In the genomic region with DNA sequence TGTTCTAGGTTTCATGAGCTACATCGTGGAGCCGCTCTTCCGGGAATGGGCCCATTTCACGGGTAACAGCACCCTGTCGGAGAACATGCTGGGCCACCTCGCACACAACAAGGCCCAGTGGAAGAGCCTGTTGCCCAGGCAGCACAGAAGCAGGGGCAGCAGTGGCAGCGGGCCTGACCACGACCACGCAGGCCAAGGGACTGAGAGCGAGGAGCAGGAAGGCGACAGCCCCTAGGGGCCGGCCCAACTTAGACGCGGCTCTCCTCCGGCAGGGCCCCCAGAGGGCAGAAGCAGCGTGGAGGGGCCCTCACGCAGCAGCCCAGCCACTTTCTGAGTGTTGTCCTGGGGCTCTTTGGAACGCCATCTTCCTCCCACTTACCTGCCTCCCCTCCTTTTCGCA, we compare ENCODE assay signal across 2 cellular contexts.
TF ChIP-seq lines count a peak whose summit lies in the region.

No MANE protein-coding gene starts in this region.

TF ChIP-seq in K562, 482 proteins besides CTCF, POLR2A, EP300 and RAD21:
- TF ChIP-seq ZNF316 (IDR thresholded peaks at IDR 0.05) (no peak), ZNF551 (CRISPR knock-in tag; IDR thresholded peaks at IDR 0.05) (no peak), MBD2 (IDR thresholded peaks at IDR 0.05; ENCODE audit: borderline replicate concordance, low read depth) (no peak)
- TF ChIP-seq, protein P1, sequence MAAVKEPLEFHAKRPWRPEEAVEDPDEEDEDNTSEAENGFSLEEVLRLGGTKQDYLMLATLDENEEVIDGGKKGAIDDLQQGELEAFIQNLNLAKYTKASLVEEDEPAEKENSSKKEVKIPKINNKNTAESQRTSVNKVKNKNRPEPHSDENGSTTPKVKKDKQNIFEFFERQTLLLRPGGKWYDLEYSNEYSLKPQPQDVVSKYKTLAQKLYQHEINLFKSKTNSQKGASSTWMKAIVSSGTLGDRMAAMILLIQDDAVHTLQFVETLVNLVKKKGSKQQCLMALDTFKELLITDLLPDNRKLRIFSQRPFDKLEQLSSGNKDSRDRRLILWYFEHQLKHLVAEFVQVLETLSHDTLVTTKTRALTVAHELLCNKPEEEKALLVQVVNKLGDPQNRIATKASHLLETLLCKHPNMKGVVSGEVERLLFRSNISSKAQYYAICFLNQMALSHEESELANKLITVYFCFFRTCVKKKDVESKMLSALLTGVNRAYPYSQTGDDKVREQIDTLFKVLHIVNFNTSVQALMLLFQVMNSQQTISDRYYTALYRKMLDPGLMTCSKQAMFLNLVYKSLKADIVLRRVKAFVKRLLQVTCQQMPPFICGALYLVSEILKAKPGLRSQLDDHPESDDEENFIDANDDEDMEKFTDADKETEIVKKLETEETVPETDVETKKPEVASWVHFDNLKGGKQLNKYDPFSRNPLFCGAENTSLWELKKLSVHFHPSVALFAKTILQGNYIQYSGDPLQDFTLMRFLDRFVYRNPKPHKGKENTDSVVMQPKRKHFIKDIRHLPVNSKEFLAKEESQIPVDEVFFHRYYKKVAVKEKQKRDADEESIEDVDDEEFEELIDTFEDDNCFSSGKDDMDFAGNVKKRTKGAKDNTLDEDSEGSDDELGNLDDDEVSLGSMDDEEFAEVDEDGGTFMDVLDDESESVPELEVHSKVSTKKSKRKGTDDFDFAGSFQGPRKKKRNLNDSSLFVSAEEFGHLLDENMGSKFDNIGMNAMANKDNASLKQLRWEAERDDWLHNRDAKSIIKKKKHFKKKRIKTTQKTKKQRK (IDR thresholded peaks at IDR 0.05; ENCODE audit: borderline replicate concordance, low read depth, low read length) = no peak
- TF ChIP-seq, protein P2, sequence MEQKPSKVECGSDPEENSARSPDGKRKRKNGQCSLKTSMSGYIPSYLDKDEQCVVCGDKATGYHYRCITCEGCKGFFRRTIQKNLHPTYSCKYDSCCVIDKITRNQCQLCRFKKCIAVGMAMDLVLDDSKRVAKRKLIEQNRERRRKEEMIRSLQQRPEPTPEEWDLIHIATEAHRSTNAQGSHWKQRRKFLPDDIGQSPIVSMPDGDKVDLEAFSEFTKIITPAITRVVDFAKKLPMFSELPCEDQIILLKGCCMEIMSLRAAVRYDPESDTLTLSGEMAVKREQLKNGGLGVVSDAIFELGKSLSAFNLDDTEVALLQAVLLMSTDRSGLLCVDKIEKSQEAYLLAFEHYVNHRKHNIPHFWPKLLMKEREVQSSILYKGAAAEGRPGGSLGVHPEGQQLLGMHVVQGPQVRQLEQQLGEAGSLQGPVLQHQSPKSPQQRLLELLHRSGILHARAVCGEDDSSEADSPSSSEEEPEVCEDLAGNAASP (IDR thresholded peaks at IDR 0.05) = no peak
- TF ChIP-seq, protein P3, sequence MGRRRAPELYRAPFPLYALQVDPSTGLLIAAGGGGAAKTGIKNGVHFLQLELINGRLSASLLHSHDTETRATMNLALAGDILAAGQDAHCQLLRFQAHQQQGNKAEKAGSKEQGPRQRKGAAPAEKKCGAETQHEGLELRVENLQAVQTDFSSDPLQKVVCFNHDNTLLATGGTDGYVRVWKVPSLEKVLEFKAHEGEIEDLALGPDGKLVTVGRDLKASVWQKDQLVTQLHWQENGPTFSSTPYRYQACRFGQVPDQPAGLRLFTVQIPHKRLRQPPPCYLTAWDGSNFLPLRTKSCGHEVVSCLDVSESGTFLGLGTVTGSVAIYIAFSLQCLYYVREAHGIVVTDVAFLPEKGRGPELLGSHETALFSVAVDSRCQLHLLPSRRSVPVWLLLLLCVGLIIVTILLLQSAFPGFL (CRISPR knock-in tag; IDR thresholded peaks at IDR 0.05) = no peak

TF ChIP-seq in HepG2, 621 proteins besides CTCF, POLR2A, EP300 and RAD21:
- TF ChIP-seq, protein P4, sequence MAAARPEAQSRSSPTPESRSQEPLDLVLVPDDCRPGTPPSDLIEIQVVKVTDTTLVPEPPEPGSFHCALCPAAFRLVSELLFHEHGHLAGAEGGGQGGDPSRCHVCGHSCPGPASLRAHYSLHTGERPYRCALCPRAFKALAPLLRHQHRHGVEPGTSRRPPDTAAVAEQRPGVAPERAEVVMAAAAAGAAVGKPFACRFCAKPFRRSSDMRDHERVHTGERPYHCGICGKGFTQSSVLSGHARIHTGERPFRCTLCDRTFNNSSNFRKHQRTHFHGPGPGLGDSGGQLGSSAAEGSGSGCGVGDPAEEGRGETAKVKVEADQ (CRISPR knock-in tag; IDR thresholded peaks at IDR 0.05; ENCODE audit: borderline replicate concordance) = no peak
- TF ChIP-seq, protein P5, sequence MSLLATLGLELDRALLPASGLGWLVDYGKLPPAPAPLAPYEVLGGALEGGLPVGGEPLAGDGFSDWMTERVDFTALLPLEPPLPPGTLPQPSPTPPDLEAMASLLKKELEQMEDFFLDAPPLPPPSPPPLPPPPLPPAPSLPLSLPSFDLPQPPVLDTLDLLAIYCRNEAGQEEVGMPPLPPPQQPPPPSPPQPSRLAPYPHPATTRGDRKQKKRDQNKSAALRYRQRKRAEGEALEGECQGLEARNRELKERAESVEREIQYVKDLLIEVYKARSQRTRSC (CRISPR knock-in tag; IDR thresholded peaks at IDR 0.05; ENCODE audit: low read depth) = no peak
- TF ChIP-seq, protein P6, sequence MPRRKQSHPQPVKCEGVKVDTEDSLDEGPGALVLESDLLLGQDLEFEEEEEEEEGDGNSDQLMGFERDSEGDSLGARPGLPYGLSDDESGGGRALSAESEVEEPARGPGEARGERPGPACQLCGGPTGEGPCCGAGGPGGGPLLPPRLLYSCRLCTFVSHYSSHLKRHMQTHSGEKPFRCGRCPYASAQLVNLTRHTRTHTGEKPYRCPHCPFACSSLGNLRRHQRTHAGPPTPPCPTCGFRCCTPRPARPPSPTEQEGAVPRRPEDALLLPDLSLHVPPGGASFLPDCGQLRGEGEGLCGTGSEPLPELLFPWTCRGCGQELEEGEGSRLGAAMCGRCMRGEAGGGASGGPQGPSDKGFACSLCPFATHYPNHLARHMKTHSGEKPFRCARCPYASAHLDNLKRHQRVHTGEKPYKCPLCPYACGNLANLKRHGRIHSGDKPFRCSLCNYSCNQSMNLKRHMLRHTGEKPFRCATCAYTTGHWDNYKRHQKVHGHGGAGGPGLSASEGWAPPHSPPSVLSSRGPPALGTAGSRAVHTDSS (CRISPR knock-in tag; conservative IDR thresholded peaks at IDR 0.05) = no peak
- TF ChIP-seq JUND (CRISPR knock-in tag; IDR thresholded peaks at IDR 0.05) = no peak
- TF ChIP-seq ARID2 (CRISPR knock-in tag; IDR thresholded peaks at IDR 0.05; ENCODE audit: borderline replicate concordance) = no peak
- TF ChIP-seq ZNF232 (CRISPR knock-in tag; IDR thresholded peaks at IDR 0.05; ENCODE audit: borderline replicate concordance) = no peak
- TF ChIP-seq RNF2 (conservative IDR thresholded peaks at IDR 0.05; ENCODE audit: low read depth) = no peak
- no peak for TF ChIP-seq XBP1 (CRISPR knock-in tag; IDR thresholded peaks at IDR 0.05)
- TF ChIP-seq, protein P7, sequence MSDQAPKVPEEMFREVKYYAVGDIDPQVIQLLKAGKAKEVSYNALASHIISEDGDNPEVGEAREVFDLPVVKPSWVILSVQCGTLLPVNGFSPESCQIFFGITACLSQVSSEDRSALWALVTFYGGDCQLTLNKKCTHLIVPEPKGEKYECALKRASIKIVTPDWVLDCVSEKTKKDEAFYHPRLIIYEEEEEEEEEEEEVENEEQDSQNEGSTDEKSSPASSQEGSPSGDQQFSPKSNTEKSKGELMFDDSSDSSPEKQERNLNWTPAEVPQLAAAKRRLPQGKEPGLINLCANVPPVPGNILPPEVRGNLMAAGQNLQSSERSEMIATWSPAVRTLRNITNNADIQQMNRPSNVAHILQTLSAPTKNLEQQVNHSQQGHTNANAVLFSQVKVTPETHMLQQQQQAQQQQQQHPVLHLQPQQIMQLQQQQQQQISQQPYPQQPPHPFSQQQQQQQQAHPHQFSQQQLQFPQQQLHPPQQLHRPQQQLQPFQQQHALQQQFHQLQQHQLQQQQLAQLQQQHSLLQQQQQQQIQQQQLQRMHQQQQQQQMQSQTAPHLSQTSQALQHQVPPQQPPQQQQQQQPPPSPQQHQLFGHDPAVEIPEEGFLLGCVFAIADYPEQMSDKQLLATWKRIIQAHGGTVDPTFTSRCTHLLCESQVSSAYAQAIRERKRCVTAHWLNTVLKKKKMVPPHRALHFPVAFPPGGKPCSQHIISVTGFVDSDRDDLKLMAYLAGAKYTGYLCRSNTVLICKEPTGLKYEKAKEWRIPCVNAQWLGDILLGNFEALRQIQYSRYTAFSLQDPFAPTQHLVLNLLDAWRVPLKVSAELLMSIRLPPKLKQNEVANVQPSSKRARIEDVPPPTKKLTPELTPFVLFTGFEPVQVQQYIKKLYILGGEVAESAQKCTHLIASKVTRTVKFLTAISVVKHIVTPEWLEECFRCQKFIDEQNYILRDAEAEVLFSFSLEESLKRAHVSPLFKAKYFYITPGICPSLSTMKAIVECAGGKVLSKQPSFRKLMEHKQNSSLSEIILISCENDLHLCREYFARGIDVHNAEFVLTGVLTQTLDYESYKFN (CRISPR knock-in tag; conservative IDR thresholded peaks at IDR 0.05) = no peak
- no peak for TF ChIP-seq ZNF20 (CRISPR knock-in tag; IDR thresholded peaks at IDR 0.05)
- no peak for TF ChIP-seq REPIN1 (CRISPR knock-in tag; IDR thresholded peaks at IDR 0.05; ENCODE audit: borderline replicate concordance, low read depth)
- TF ChIP-seq ZNF44 (CRISPR knock-in tag; IDR thresholded peaks at IDR 0.05) = no peak
- no peak for TF ChIP-seq SSRP1 (CRISPR knock-in tag; IDR thresholded peaks at IDR 0.05)
- TF ChIP-seq, protein P8, sequence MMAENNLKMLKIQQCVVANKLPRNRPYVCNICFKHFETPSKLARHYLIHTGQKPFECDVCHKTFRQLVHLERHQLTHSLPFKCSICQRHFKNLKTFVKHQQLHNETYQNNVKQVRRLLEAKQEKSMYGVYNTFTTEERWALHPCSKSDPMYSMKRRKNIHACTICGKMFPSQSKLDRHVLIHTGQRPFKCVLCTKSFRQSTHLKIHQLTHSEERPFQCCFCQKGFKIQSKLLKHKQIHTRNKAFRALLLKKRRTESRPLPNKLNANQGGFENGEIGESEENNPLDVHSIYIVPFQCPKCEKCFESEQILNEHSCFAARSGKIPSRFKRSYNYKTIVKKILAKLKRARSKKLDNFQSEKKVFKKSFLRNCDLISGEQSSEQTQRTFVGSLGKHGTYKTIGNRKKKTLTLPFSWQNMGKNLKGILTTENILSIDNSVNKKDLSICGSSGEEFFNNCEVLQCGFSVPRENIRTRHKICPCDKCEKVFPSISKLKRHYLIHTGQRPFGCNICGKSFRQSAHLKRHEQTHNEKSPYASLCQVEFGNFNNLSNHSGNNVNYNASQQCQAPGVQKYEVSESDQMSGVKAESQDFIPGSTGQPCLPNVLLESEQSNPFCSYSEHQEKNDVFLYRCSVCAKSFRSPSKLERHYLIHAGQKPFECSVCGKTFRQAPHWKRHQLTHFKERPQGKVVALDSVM (CRISPR knock-in tag; IDR thresholded peaks at IDR 0.05) = no peak
- TF ChIP-seq, protein P9, sequence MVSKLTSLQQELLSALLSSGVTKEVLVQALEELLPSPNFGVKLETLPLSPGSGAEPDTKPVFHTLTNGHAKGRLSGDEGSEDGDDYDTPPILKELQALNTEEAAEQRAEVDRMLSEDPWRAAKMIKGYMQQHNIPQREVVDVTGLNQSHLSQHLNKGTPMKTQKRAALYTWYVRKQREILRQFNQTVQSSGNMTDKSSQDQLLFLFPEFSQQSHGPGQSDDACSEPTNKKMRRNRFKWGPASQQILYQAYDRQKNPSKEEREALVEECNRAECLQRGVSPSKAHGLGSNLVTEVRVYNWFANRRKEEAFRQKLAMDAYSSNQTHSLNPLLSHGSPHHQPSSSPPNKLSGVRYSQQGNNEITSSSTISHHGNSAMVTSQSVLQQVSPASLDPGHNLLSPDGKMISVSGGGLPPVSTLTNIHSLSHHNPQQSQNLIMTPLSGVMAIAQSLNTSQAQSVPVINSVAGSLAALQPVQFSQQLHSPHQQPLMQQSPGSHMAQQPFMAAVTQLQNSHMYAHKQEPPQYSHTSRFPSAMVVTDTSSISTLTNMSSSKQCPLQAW (CRISPR knock-in tag; IDR thresholded peaks at IDR 0.05) = no peak
- TF ChIP-seq ATF1 (CRISPR knock-in tag; IDR thresholded peaks at IDR 0.05) = no peak
- no peak for TF ChIP-seq ZNF431 (CRISPR knock-in tag; IDR thresholded peaks at IDR 0.05; ENCODE audit: borderline replicate concordance, low read depth)
- TF ChIP-seq, protein P10, sequence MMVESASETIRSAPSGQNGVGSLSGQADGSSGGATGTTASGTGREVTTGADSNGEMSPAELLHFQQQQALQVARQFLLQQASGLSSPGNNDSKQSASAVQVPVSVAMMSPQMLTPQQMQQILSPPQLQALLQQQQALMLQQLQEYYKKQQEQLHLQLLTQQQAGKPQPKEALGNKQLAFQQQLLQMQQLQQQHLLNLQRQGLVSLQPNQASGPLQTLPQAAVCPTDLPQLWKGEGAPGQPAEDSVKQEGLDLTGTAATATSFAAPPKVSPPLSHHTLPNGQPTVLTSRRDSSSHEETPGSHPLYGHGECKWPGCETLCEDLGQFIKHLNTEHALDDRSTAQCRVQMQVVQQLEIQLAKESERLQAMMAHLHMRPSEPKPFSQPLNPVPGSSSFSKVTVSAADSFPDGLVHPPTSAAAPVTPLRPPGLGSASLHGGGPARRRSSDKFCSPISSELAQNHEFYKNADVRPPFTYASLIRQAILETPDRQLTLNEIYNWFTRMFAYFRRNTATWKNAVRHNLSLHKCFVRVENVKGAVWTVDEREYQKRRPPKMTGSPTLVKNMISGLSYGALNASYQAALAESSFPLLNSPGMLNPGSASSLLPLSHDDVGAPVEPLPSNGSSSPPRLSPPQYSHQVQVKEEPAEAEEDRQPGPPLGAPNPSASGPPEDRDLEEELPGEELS (CRISPR knock-in tag; IDR thresholded peaks at IDR 0.05) = no peak
- no peak for TF ChIP-seq RBM22 (optimal IDR thresholded peaks at IDR 0.05; ENCODE audit: low read length)
